In the genomic region with DNA sequence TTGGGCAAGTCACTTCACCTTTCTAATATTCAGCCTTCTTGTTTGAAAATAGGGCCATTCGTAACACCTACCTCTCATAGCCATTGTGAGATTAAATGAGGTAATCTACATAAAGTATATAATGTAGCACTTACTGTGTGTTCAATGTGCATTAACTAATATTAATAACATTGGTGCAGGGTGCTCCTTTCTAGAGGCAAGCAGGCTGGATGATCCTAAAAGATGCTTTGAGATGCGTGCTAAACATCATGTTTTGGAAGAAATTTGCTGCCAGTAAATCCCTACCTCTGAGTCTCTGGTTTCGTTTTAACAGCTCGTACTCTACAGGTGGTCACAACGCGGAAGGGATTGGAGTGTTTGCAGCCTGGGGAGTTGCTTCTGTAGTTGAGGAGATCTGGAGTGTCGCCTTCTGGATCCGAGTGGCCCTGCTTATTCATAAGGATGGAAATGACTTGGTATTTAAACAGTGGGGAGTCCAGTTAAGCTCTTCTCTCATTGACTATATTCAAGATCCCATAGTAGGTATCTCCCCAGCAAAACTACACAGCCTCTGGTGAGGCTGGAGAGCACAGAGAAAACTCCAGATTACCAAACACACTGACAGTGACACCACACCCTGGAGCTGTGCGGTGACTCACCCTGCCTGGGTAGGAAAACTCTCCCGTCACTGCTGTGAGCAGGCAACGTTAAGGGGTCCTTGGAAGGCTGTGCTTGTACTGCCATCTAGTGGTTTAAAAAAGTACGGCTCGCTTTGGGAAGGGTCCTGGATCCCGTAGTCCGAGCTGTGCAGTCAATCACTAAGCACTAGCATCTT, we compare ENCODE assay signal across 8 cellular contexts.
A peak's percentile ranks its signal among the peaks of the same experiment; 100 is the strongest.
DNase-seq lines count a peak whose midpoint lies in the region; ATAC-seq and TF ChIP-seq lines count a peak whose summit lies in the region.

No MANE protein-coding gene starts in this region.

- no peak overlapping the region for H3K18ac ChIP-seq in IMR-90 (ENCODE audit: low read depth, low read length)

- H3K4me2 ChIP-seq in IMR-90 (ENCODE audit: low read depth, low read length) = no peak overlapping the region

- no peak overlapping the region for H2AK9ac ChIP-seq in IMR-90 (replicated peaks; ENCODE audit: low read depth, low read length, poor library complexity)

- no peak overlapping the region for H2BK5ac ChIP-seq in IMR-90 (ENCODE audit: low read depth, low read length, poor library complexity, severe bottlenecking)

- H3K4me1 ChIP-seq in IMR-90 (ENCODE audit: control insufficient read depth, insufficient read depth, low read length) = no peaks in the 10 kb centered on the region; the same call in 1 of the 2 replicates
- H3K4me1 ChIP-seq in NT2/D1 (ENCODE audit: insufficient read depth, insufficient read length) = peaks cover 3% of the 10 kb centered on the region
- H3K4me1 ChIP-seq in endodermal cell (ENCODE audit: control insufficient read depth, insufficient read depth, low read length) = peaks cover 3% of the 10 kb centered on the region

- no peak overlapping the region for H3K14ac ChIP-seq in IMR-90 (replicated peaks; ENCODE audit: low read depth, low read length)

- H4K20me1 ChIP-seq in IMR-90 (ENCODE audit: insufficient read depth, low read length) = no peaks in the 10 kb centered on the region

- peak; percentile 89 for ATAC-seq in GM21619 (IDR thresholded peaks at IDR 0.05; ENCODE audit: unreplicated experiment)
- peak; percentile 99 for ATAC-seq in IMR-90 (ENCODE audit: low read depth)

- H3K9me3 Mint-ChIP-seq in endodermal cell = no peaks in the 10 kb centered on the region

- H3K9me3 ChIP-seq in IMR-90 (ENCODE audit: control insufficient read depth, insufficient read depth, low read length) (no peaks in the 10 kb centered on the region), NT2/D1 (ENCODE audit: insufficient read depth, low read length) (peaks cover 5% of the 10 kb centered on the region; the same call in 1 of the 2 replicates), endodermal cell (ENCODE audit: control insufficient read depth, low read length) (no peaks in the 10 kb centered on the region)

- DNase-seq in DMS153 treated with DMSO at 0.1 percent for 48 hours (lab: John Stamatoyannopoulos, UW; ENCODE audit: unreplicated experiment) = peak; percentile 89
- DNase-seq in IMR-90 = peak; percentile 95
- DNase-seq in NT2/D1 (ENCODE audit: low read depth, low spot score) = peak; percentile 84
- DNase-seq in activated CD8-positive, alpha-beta memory T cell treated with anti-CD3 and anti-CD28 coated beads for 48 hours (ENCODE audit: low read depth in 2 of 3, low spot score in 2 of 3) = peak in 2 of 3 experiments; percentile 61 to 78
- peak; percentile 95 for DNase-seq in endodermal cell
- peak; percentile 90 for DNase-seq in midbrain (lab: John Stamatoyannopoulos, UW)
- DNase-seq in stimulated activated CD8-positive, alpha-beta memory T cell treated with anti-CD3 and anti-CD28 coated beads, Interleukin-4, amount 100 ng/mL, for 48 hours = peak; percentile 88

- H4K5ac ChIP-seq in IMR-90 (ENCODE audit: low read depth, low read length) = no peak overlapping the region

- H4K91ac ChIP-seq in IMR-90 (ENCODE audit: insufficient read depth, low read depth, low read length) = no peak overlapping the region

- no peak overlapping the region; the same call in 1 of the 2 replicates for H2BK120ac ChIP-seq in IMR-90 (ENCODE audit: low read depth, low read length)

- peak overlapping the region; percentile 60 for H2AFZ ChIP-seq in IMR-90 (replicated peaks; ENCODE audit: low read length, poor library complexity)

- BruUV-seq in IMR-90 (replicated peaks; lab: Mats Ljungman, UMichigan) = no TSS peak

- 0 out of 2 replicates have a peak overlapping the region, but pooled peaks have one; percentile 15 for H2BK20ac ChIP-seq in IMR-90 (ENCODE audit: low read depth, low read length)

- intact Hi-C loops in IMR-90 (cut with micrococcal nuclease) = loop anchor here (1.0 to 5.0 kb wide), 6 partner anchors 86 to 539 kb away; a partner anchor contains a TSS

- H3K9ac ChIP-seq in IMR-90 (ENCODE audit: low read depth, low read length) = no peak overlapping the region
- H3K9ac ChIP-seq in NT2/D1 (ENCODE audit: insufficient read length, low read depth) = no peak overlapping the region
- no peak overlapping the region for H3K9ac ChIP-seq in endodermal cell (ENCODE audit: extremely low read depth, low read length, poor library complexity, severe bottlenecking)

- H3K27ac ChIP-seq in IMR-90 (ENCODE audit: insufficient read depth, low read length) (no peak overlapping the region), endodermal cell (ENCODE audit: low read depth, low read length) (no peak overlapping the region)

- peak overlapping the region; percentile 59 for H3K27ac Mint-ChIP-seq in endodermal cell

- CTCF ChIA-PET in IMR-90 (lab: Yijun Ruan, JAX) = interaction anchor here (0.6 to 2.0 kb wide), 12 partner anchors 15 to 549 kb away, joined by 3 to 27 read pairs (median 6); no protein-coding TSS in a partner anchor

- peaks cover 9% of the 10 kb centered on the region for H3K27me3 Mint-ChIP-seq in endodermal cell (ENCODE audit: insufficient read depth)

- H3K36me3 ChIP-seq in IMR-90 (ENCODE audit: control insufficient read depth, insufficient read depth, low read length) (no peaks in the 10 kb centered on the region), NT2/D1 (ENCODE audit: insufficient read depth, insufficient read length, low read length) (no peaks in the 10 kb centered on the region), endodermal cell (ENCODE audit: control insufficient read depth, insufficient read depth, low read length) (no peaks in the 10 kb centered on the region)

- WGBS in IMR-90 (ENCODE audit: extremely low coverage in 2 of 2, insufficient read length in 1 of 2), 2 experiments = 47% methylated on average over 3 of the region's 15 CpGs; no CpG with 5 or more reads in 1 of the 2 experiments
- 31 to 40% methylated on average over 9 to 13 of the region's 15 CpGs for WGBS in endodermal cell (ENCODE audit: insufficient coverage in 1 of 2, insufficient read length in 1 of 2), 2 experiments

- H2BK15ac ChIP-seq in IMR-90 (ENCODE audit: low read depth, low read length) = no peak overlapping the region

- no peak overlapping the region for H3K4me3 ChIP-seq in IMR-90 (ENCODE audit: insufficient read depth, low read depth, low read length)
- H3K4me3 ChIP-seq in NT2/D1 (ENCODE audit: insufficient read length, low read depth) = no peak overlapping the region
- no peak overlapping the region for H3K4me3 ChIP-seq in endodermal cell (ENCODE audit: low read length)

- H3K4me1 Mint-ChIP-seq in endodermal cell = peaks cover 16% of the 10 kb centered on the region

- no peaks in the 10 kb centered on the region for H3K79me1 ChIP-seq in IMR-90 (ENCODE audit: low read depth in 1 of 2, low read length in 2 of 2)

- H3K23ac ChIP-seq in IMR-90 (ENCODE audit: low read depth, low read length) = no peak overlapping the region

- peaks cover 5% of the 10 kb centered on the region; the same call in 1 of the 2 replicates for H3K27me3 ChIP-seq in IMR-90 (ENCODE audit: control insufficient read depth, insufficient read depth, low read length)
- H3K27me3 ChIP-seq in NT2/D1 (ENCODE audit: insufficient read depth, insufficient read length) = no peaks in the 10 kb centered on the region
- no peaks in the 10 kb centered on the region for H3K27me3 ChIP-seq in endodermal cell (ENCODE audit: control insufficient read depth, insufficient read depth, low read length, poor library complexity, severe bottlenecking)

- in situ Hi-C loops in IMR-90 (cut with MboI; ENCODE audit: low sequenced_read_pairs) = loop anchor here (5.0 kb wide), 1 partner anchor 537 kb away; no protein-coding TSS in a partner anchor

- peak; percentile 100 for TF ChIP-seq RAD21 in IMR-90 (IDR thresholded peaks at IDR 0.05; ENCODE audit: low read length)

- TF ChIP-seq POLR2A in IMR-90 (IDR thresholded peaks at IDR 0.05; ENCODE audit: low read depth, low read length) = peak; percentile 62

- H4K8ac ChIP-seq in IMR-90 (ENCODE audit: low read depth in 2 of 2, low read length in 2 of 2) = no peak overlapping the region

- H3K4me3 Mint-ChIP-seq in endodermal cell = no peak overlapping the region

- no peaks in the 10 kb centered on the region for H3K36me3 Mint-ChIP-seq in endodermal cell (ENCODE audit: low read depth)

- POLR2A ChIA-PET in IMR-90 (lab: Charles Lee; ENCODE audit: unreplicated experiment) = no interaction called here

- peak; percentile 98 for TF ChIP-seq CTCF in IMR-90 (conservative IDR thresholded peaks at IDR 0.05; ENCODE audit: low read depth, low read length)
- peak; percentile 93 for TF ChIP-seq CTCF in endodermal cell (conservative IDR thresholded peaks at IDR 0.05)

- H3K4ac ChIP-seq in IMR-90 (ENCODE audit: low read depth, low read length) = no peak overlapping the region

- H3K56ac ChIP-seq in IMR-90 (ENCODE audit: extremely low read depth, insufficient read depth, low read length) = no peak overlapping the region

- no peaks in the 10 kb centered on the region; the same call in 1 of the 2 replicates for H3K9me1 ChIP-seq in IMR-90 (ENCODE audit: insufficient read depth, low read length)

- dilution Hi-C loops in IMR-90 (cut with HindIII; ENCODE audit: low sequenced_read_pairs, unreplicated experiment) = no loop called here

- no peak overlapping the region for H2AK5ac ChIP-seq in IMR-90 (ENCODE audit: low read depth, low read length)

TF ChIP-seq in IMR-90, 13 proteins besides CTCF, POLR2A, EP300 and RAD21 (continues in another document):
- TF ChIP-seq CEBPB (IDR thresholded peaks at IDR 0.05; ENCODE audit: low read depth, low read length) (peak; percentile 80), MAFK (IDR thresholded peaks at IDR 0.05; ENCODE audit: low read depth, low read length) (no peak), MAZ (IDR thresholded peaks at IDR 0.05; ENCODE audit: borderline replicate concordance, low read depth, low read length) (no peak), RFX5 (IDR thresholded peaks at IDR 0.05; ENCODE audit: low read depth, low read length) (no peak), FOS (IDR thresholded peaks at IDR 0.05; ENCODE audit: low read depth, low read length) (peak; percentile 97), SMC3 (IDR thresholded peaks at IDR 0.05; ENCODE audit: low read depth, low read length) (peak; percentile 98), NFE2L2 (IDR thresholded peaks at IDR 0.05; ENCODE audit: low read depth, low read length) (peak; percentile 46; the same call in 1 of the 2 replicates), BHLHE40 (IDR thresholded peaks at IDR 0.05; ENCODE audit: low read depth, low read length) (peak; percentile 33; the same call in 1 of the 2 replicates), RCOR1 (IDR thresholded peaks at IDR 0.05; ENCODE audit: insufficient replicate concordance, low read length) (no peak), CHD1 (IDR thresholded peaks at IDR 0.05; ENCODE audit: low read depth, low read length) (no peak)
- TF ChIP-seq, protein P1, sequence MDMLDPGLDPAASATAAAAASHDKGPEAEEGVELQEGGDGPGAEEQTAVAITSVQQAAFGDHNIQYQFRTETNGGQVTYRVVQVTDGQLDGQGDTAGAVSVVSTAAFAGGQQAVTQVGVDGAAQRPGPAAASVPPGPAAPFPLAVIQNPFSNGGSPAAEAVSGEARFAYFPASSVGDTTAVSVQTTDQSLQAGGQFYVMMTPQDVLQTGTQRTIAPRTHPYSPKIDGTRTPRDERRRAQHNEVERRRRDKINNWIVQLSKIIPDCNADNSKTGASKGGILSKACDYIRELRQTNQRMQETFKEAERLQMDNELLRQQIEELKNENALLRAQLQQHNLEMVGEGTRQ (IDR thresholded peaks at IDR 0.05; ENCODE audit: low read depth, low read length) = no peak
